39 cellular contexts compared by ENCODE assay signal in the genomic region with DNA sequence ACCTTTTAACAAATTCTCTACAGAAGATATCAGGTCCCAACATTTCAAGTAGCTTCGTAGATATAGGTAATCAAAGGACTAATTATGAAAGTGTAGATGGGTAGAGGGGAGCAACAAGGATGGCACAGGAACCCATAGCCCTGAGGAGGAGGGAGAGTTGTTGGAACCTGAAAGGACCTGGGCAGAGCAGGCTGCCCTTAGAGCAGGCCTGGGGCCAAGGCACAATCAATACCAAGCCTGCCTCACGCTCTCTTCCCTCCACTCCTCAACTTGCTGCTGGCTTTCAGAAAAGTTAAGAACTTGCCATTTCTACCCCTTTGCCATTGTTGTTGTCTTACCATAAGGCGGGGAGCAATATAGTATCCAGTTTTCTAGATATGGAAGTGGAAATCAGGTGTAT. TPM values are rescaled to one million over a fixed set of nuclear protein-coding genes. Genes with fewer than 3 reads are reported as not detected.
"Had no signal": no experiment of that assay in that cellular context is flagged by ENCODE, and none has a peak within 500 bp of the region (broad histone marks: within the 10 kb centered on the region; RNA-seq: fewer than 3 reads in every experiment).

No MANE protein-coding gene starts in this region.

- DNase-seq: Kasumi-1, MG63, MM.1S, MV-4-11, NCI-H1048, NCI-H1092, NCI-H1092 treated with DMSO at 0.1 percent for 48 hours, NCI-H1105, NCI-H1105 treated with DMSO at 0.1 percent for 48 hours, NCI-H1417, NCI-H1417 treated with DMSO at 0.1 percent for 48 hours, NCI-H1436, NCI-H1436 treated with DMSO at 0.1 percent for 48 hours, NCI-H146, NCI-H1694, NCI-H1694 treated with DMSO at 0.1 percent for 48 hours, NCI-H187, NCI-H187 treated with DMSO at 0.1 percent for 48 hours, NCI-H1930, NCI-H2029, NCI-H2029 treated with DMSO at 0.1 percent for 48 hours, NCI-H2081, NCI-H2081 treated with DMSO at 0.1 percent for 48 hours, NCI-H2107, NCI-H2171, NCI-H2171 treated with DMSO at 0.1 percent for 48 hours, NCI-H2227 treated with DMSO at 0.1 percent for 48 hours, NCI-H226, NCI-H345, NCI-H446, NCI-H446 treated with DMSO at 0.1 percent for 48 hours, NCI-H510A, NCI-H510A treated with DMSO at 0.1 percent for 48 hours, NCI-H524, NCI-H524 treated with DMSO at 0.1 percent for 48 hours had no signal

- H3K36me3 ChIP-seq: MG63 had no signal

- H3K4me3 ChIP-seq: MG63 had no signal

- H3K9me3 ChIP-seq: MG63 had no signal

RNA-seq across cellular contexts. Expression of a gene that starts 10.1 kb away (rescaled TPM):
- total RNA-seq: LHCN-M2, M059J, MCF 10A, NCI-H460 had no signal
